22 cellular contexts compared by ENCODE assay signal in genomic region chr1:205917466-205918248, GRCh38. TPM values are rescaled to one million over a fixed set of nuclear protein-coding genes. Genes with fewer than 3 reads are reported as not detected.
A peak's percentile ranks its signal among the peaks of the same experiment; 100 is the strongest.
DNase-seq lines count a peak whose midpoint lies in the region; ATAC-seq and TF ChIP-seq lines count a peak whose summit lies in the region.
"Had no signal": no experiment of that assay in that cellular context is flagged by ENCODE, and none has a peak within 500 bp of the region (broad histone marks: within the 10 kb centered on the region; RNA-seq: fewer than 3 reads in every experiment).

No MANE protein-coding gene starts in this region.

- no peaks in the 10 kb centered on the region for H3K36me3 ChIP-seq in left ventricle myocardium inferior
- H3K36me3 ChIP-seq in body of pancreas (replicated peaks in 1 of 2; ENCODE audit: insufficient read depth in 1 of 2, low read depth in 2 of 2): no peaks in the 10 kb centered on the region
- H3K36me3 ChIP-seq: Peyer's patch had no signal

- no peaks in the 10 kb centered on the region for H3K9me3 ChIP-seq in left ventricle myocardium inferior (replicated peaks)
- H3K9me3 ChIP-seq in body of pancreas: no peaks in the 10 kb centered on the region
- H3K9me3 ChIP-seq: Peyer's patch, SK-N-SH, upper lobe of left lung had no signal

- H3K4me1 Mint-ChIP-seq in osteocyte (ENCODE audit: unreplicated experiment): peaks cover 13% of the 10 kb centered on the region
- H3K4me1 Mint-ChIP-seq: naive thymus-derived CD8-positive, alpha-beta T cell had no signal

- H3K27ac ChIP-seq in left ventricle myocardium inferior (replicated peaks): peak overlapping the region; percentile 93
- H3K27ac ChIP-seq in body of pancreas: peak overlapping the region; percentile 10 to 78 (median 68)
- H3K27ac ChIP-seq: Peyer's patch, upper lobe of left lung had no signal

- H3K27ac Mint-ChIP-seq in osteocyte (ENCODE audit: unreplicated experiment): no peak overlapping the region
- H3K27ac Mint-ChIP-seq: effector memory CD8-positive, alpha-beta T cell had no signal

- DNase-seq in left ventricle myocardium inferior (no peak), left ventricle myocardium superior (no peak), body of pancreas (peak; percentile 37 to 54 (median 50)), osteocyte (ENCODE audit: extremely low spot score, unreplicated experiment) (peak; percentile 51), NOMO-1 treated with dmso at 0.1 percent for 144 hours (lab: John Stamatoyannopoulos, UW; ENCODE audit: unreplicated experiment) (no peak), putamen (ENCODE audit: low spot score) (no peak)
- DNase-seq: activated CD4-positive, CD25-positive, alpha-beta regulatory T cell; cerebellar nuclear complex; effector memory CD8-positive, alpha-beta T cell; mesenchymal stem cell; naive thymus-derived CD8-positive, alpha-beta T cell; NCI-H2029 treated with DMSO at 0.1 percent for 48 hours; NCI-H524 treated with DMSO at 0.1 percent for 48 hours; Peyer's patch; SK-N-SH; stimulated activated CD4-positive, alpha-beta T cell treated with anti-CD3 and anti-CD28 coated beads, Interleukin-15, amount 100 ng/mL, for 24 hours; stimulated activated naive CD4-positive, alpha-beta T cell treated with Interleukin-2 at 50 U/mL for 16 hours had no signal

- TF ChIP-seq CTCF in left ventricle myocardium inferior (IDR thresholded peaks at IDR 0.05; ENCODE audit: borderline replicate concordance) (no peak), body of pancreas (IDR thresholded peaks at IDR 0.05) (no peak), osteocyte (IDR thresholded peaks at IDR 0.05) (no peak)

- no peaks in the 10 kb centered on the region for H3K27me3 ChIP-seq in left ventricle myocardium inferior (ENCODE audit: low read depth)
- no peaks in the 10 kb centered on the region for H3K27me3 ChIP-seq in body of pancreas
- H3K27me3 ChIP-seq: Peyer's patch, upper lobe of left lung had no signal

- ATAC-seq in left ventricle myocardium superior (no peak), body of pancreas (peak; percentile 22), GM21576 (IDR thresholded peaks at IDR 0.05; ENCODE audit: unreplicated experiment) (no peak)
- ATAC-seq: effector memory CD8-positive, alpha-beta T cell; K562; naive thymus-derived CD8-positive, alpha-beta T cell had no signal

- H3K4me1 ChIP-seq in left ventricle myocardium inferior (peaks cover 62% of the 10 kb centered on the region), body of pancreas (peaks cover 57% of the 10 kb centered on the region)
- H3K4me1 ChIP-seq: Peyer's patch had no signal

- H3K4me3 ChIP-seq in left ventricle myocardium inferior (peak overlapping the region; percentile 51), body of pancreas (no peak overlapping the region)
- H3K4me3 ChIP-seq: K562, Peyer's patch, upper lobe of left lung had no signal

- H3K4me3 Mint-ChIP-seq in osteocyte (ENCODE audit: unreplicated experiment): no peak overlapping the region
- H3K4me3 Mint-ChIP-seq: effector memory CD8-positive, alpha-beta T cell; naive thymus-derived CD8-positive, alpha-beta T cell had no signal

- no peaks in the 10 kb centered on the region for H3K9me3 Mint-ChIP-seq in osteocyte (ENCODE audit: unreplicated experiment)
- H3K9me3 Mint-ChIP-seq: effector memory CD8-positive, alpha-beta T cell; naive thymus-derived CD8-positive, alpha-beta T cell had no signal

- no peak for TF ChIP-seq POLR2A in body of pancreas (IDR thresholded peaks at IDR 0.05)

- intact Hi-C loops in left ventricle myocardium inferior (cut with micrococcal nuclease): loop anchor here (10.0 kb wide), 1 partner anchor 113 kb away; no protein-coding TSS in a partner anchor
- intact Hi-C loops in left ventricle myocardium superior (cut with micrococcal nuclease): no loop called here
- intact Hi-C loops in body of pancreas (cut with DNase I): no loop called here

- no peaks in the 10 kb centered on the region for H3K36me3 Mint-ChIP-seq in osteocyte (ENCODE audit: unreplicated experiment)
- H3K36me3 Mint-ChIP-seq: naive thymus-derived CD8-positive, alpha-beta T cell had no signal

- WGBS in body of pancreas, 2 donors: 20 to 21% methylated on average over 8 of the region's 8 CpGs

- peaks cover 10% of the 10 kb centered on the region for H3K27me3 Mint-ChIP-seq in osteocyte (ENCODE audit: unreplicated experiment)

RNA-seq across cellular contexts. Expression of gene SLC26A9, which starts 25.6 kb away (rescaled TPM):
- total RNA-seq in left ventricle myocardium inferior: 35.2 TPM
- total RNA-seq in left ventricle myocardium superior: 34.0 TPM
- 1 to 10 TPM in 1 of 2 donors, under 1 TPM in 1; 0.78 to 1.6 TPM for total RNA-seq in body of pancreas
- total RNA-seq in osteocyte: not detected in 2 replicates
- total RNA-seq: activated CD8-positive, alpha-beta memory T cell treated with anti-CD3 and anti-CD28 coated beads for 36 hours; K562; naive thymus-derived CD8-positive, alpha-beta T cell; Peyer's patch; pulmonary artery endothelial cell had no signal

Comparison
In these comparisons a context has a peak if more than half of its experiments do, and no peak if none do; other contexts are left out.
1. DNase-seq: peak in body of pancreas (4 of 4) and osteocyte (single experiment); none in left ventricle myocardium inferior (single experiment), left ventricle myocardium superior (single experiment), NOMO-1 treated with dmso at 0.1 percent for 144 hours (single experiment) and putamen (single experiment).
2. RNA of gene SLC26A9, which starts 25.6 kb away (total RNA-seq): 35.2 TPM in left ventricle myocardium inferior (single experiment) and 34.0 TPM in left ventricle myocardium superior (single experiment); 0.78 to 1.6 TPM in body of pancreas and not detected in osteocyte; every median in the first group is over 10 times any median in the second.